Comparison of ENCODE assay signal across 9 cellular contexts in the genomic region with DNA sequence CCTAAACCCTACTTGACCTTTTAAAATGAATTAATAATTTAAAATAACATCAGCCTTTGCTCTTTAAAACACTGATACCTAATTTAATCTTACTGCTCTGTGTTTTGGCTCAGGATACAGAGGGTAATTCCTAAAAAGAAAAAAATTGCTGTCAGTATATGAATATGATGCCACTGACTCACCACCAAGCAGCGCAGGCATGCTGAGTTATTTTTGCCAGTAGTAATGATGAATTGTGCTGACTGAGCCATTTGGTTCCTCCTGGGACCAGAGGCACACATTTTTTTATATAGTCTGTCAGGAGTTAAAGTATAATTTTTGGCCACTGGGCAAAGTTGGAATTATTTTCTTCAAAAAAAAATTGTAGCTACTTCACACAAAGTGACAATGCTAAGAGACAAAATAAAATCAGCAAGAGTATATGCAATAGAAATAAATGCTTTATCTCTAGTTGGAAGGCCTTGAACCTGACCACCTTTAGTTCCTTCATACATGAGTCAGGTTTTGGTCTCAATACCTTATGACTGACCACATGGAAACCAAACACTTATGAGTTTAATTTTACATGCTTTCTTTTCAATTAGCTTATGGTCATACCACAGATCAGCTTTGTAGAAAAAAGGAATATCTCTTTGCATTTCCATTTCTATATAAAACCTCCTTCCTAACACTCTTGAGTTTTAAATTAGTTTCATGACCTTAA.
A peak's percentile ranks its signal among the peaks of the same experiment; 100 is the strongest.
DNase-seq lines count a peak whose midpoint lies in the region; ATAC-seq and TF ChIP-seq lines count a peak whose summit lies in the region.
"Had no signal": no experiment of that assay in that cellular context is flagged by ENCODE, and none has a peak within 500 bp of the region (broad histone marks: within the 10 kb centered on the region; RNA-seq: fewer than 3 reads in every experiment).

No MANE protein-coding gene starts in this region.

- H3K4me1 Mint-ChIP-seq in activated T-cell treated with anti-CD3 and anti-CD28 coated beads, Interleukin-2, amount 50 U/mL, for 72 hours (ENCODE audit: low read depth) = peaks cover 31% of the 10 kb centered on the region
- H3K4me1 Mint-ChIP-seq in glutamatergic neuron (ENCODE audit: low read depth, unreplicated experiment) = peaks cover 14% of the 10 kb centered on the region
- H3K4me1 Mint-ChIP-seq: neural progenitor cell had no signal

- no peak for TF ChIP-seq CTCF in glutamatergic neuron (IDR thresholded peaks at IDR 0.05; ENCODE audit: partially characterized antibody, unreplicated experiment)

- H3K4me3 ChIP-seq in H7 (ENCODE audit: insufficient read depth, low read depth, low read length) = no peak overlapping the region
- H3K4me3 ChIP-seq: neural progenitor cell had no signal

- H3K36me3 Mint-ChIP-seq in activated T-cell treated with anti-CD3 and anti-CD28 coated beads, Interleukin-2, amount 50 U/mL, for 72 hours (ENCODE audit: insufficient read depth in 2 of 2) = peaks cover 0 to 1% of the 10 kb centered on the region in 2 donors
- no peaks in the 10 kb centered on the region for H3K36me3 Mint-ChIP-seq in glutamatergic neuron (ENCODE audit: unreplicated experiment)
- H3K36me3 Mint-ChIP-seq: neural progenitor cell had no signal

- DNase-seq in ELR (ENCODE audit: low read depth) (peak; percentile 83), lung microvascular endothelial cell (ENCODE audit: low read depth in 2 of 2) (peak; percentile 78 to 84), H7 (no peak), NCI-H1048 (lab: John Stamatoyannopoulos, UW) (no peak), NCI-H748 (lab: John Stamatoyannopoulos, UW; ENCODE audit: unreplicated experiment) (no peak), glutamatergic neuron (no peak)
- DNase-seq in activated T-cell treated with anti-CD3 and anti-CD28 coated beads, Interleukin-2, amount 50 U/mL, for 72 hours = peak; percentile 32 to 38

- H3K4me3 Mint-ChIP-seq in activated T-cell treated with anti-CD3 and anti-CD28 coated beads, Interleukin-2, amount 50 U/mL, for 72 hours = peak overlapping the region in 1 of 2 donors; percentile 32
- H3K4me3 Mint-ChIP-seq in glutamatergic neuron (ENCODE audit: unreplicated experiment) = no peak overlapping the region
- H3K4me3 Mint-ChIP-seq: neural progenitor cell had no signal

- no peaks in the 10 kb centered on the region for H3K9me3 Mint-ChIP-seq in activated T-cell treated with anti-CD3 and anti-CD28 coated beads, Interleukin-2, amount 50 U/mL, for 72 hours
- H3K9me3 Mint-ChIP-seq in glutamatergic neuron (ENCODE audit: unreplicated experiment) = no peaks in the 10 kb centered on the region
- H3K9me3 Mint-ChIP-seq: neural progenitor cell had no signal

- no peaks in the 10 kb centered on the region for H3K27me3 Mint-ChIP-seq in activated T-cell treated with anti-CD3 and anti-CD28 coated beads, Interleukin-2, amount 50 U/mL, for 72 hours (ENCODE audit: low read depth)
- no peaks in the 10 kb centered on the region for H3K27me3 Mint-ChIP-seq in glutamatergic neuron (ENCODE audit: unreplicated experiment)

- no peaks in the 10 kb centered on the region for H3K27me3 ChIP-seq in H7 (ENCODE audit: control insufficient read depth, insufficient read depth, low read length)
- H3K27me3 ChIP-seq: neural progenitor cell had no signal

- peak; percentile 53 for ATAC-seq in HG02798 (IDR thresholded peaks at IDR 0.05; ENCODE audit: poor library complexity, unreplicated experiment)
- ATAC-seq in activated T-cell treated with anti-CD3 and anti-CD28 coated beads, Interleukin-2, amount 50 U/mL, for 72 hours (replicated peaks in 1 of 2) = peak; percentile 93 to 99

- H3K36me3 ChIP-seq in H7 (replicated peaks; ENCODE audit: control insufficient read depth, insufficient read depth, low read length) = no peaks in the 10 kb centered on the region
- H3K36me3 ChIP-seq: neural progenitor cell had no signal

- peak overlapping the region; percentile 74 for H3K27ac Mint-ChIP-seq in activated T-cell treated with anti-CD3 and anti-CD28 coated beads, Interleukin-2, amount 50 U/mL, for 72 hours
- no peak overlapping the region for H3K27ac Mint-ChIP-seq in glutamatergic neuron (ENCODE audit: unreplicated experiment)
- H3K27ac Mint-ChIP-seq: neural progenitor cell had no signal

Comparison
In these comparisons a context has a peak if more than half of its experiments do, and no peak if none do; other contexts are left out.
1. DNase-seq: peak in ELR (single experiment), activated T-cell treated with anti-CD3 and anti-CD28 coated beads, Interleukin-2, amount 50 U/mL, for 72 hours (2 of 2) and lung microvascular endothelial cell (2 of 2); none in H7 (single experiment), NCI-H1048 (single experiment), NCI-H748 (single experiment) and glutamatergic neuron (single experiment).